Comparison of ENCODE assay signal across 8 cellular contexts in genomic region chr19:57746580-57747471, GRCh38.
DNase-seq lines count a peak whose midpoint lies in the region; ATAC-seq and FAIRE-seq lines count a peak whose summit lies in the region.

ZNF776 (plus strand) TSS chr19:57746815; CDS start chr19:57747059, 244 bp downstream.

- H3K4me1 ChIP-seq in BLaER1: peaks cover 23% of the 10 kb centered on the region

- H3K9ac ChIP-seq in BLaER1: peak within 1 kb of the TSS; percentile 96

- peak within 1 kb of the TSS; percentile 98 for H3K4me2 ChIP-seq in BLaER1

- peak; percentile 97 for FAIRE-seq in GM19239 (lab: Jason Lieb, UNC)

- H3K27ac ChIP-seq in BLaER1: peak within 1 kb of the TSS; percentile 89

- H3K9me3 ChIP-seq in BLaER1: peaks cover 15% of the 10 kb centered on the region; the same call in 1 of the 2 replicates

- peaks cover 16% of the 10 kb centered on the region; the same call in 1 of the 2 replicates for H4K20me1 ChIP-seq in BLaER1

- H3K36me3 ChIP-seq in BLaER1: peaks cover 38% of the 10 kb centered on the region

- H3K27me3 ChIP-seq in BLaER1: no peaks in the 10 kb centered on the region

- H3K4me3 ChIP-seq in BLaER1: peak within 1 kb of the TSS; percentile 97

- ATAC-seq in HG03442 (IDR thresholded peaks at IDR 0.05; ENCODE audit: unreplicated experiment): peak; percentile 93

- DNase-seq in GM19239 (ENCODE audit: insufficient read length, low spot score) (peak; percentile 78), NCI-H510A treated with DMSO at 0.1 percent for 48 hours (lab: John Stamatoyannopoulos, UW) (peak; percentile 81), dedifferentiated amniotic fluid mesenchymal stem cell (ENCODE audit: extremely low spot score) (peak; percentile 93), left kidney (ENCODE audit: low read depth, low spot score) (peak; percentile 97)
- DNase-seq in activated CD4-positive, alpha-beta T cell treated with anti-CD3 and anti-CD28 coated beads for 4 hours: peak; percentile 75 to 81
- DNase-seq in stimulated activated CD4-positive, alpha-beta T cell treated with anti-CD3 and anti-CD28 coated beads, Interleukin-1b, Interleukin-23, amount 100 ng/mL, for 48 hours: peak; percentile 84

Comparison
In these comparisons a context has a peak if more than half of its experiments do, and no peak if none do; other contexts are left out.
1. Peak in every context shown above with its lines: DNase-seq, ATAC-seq, H3K4me3 ChIP-seq and H3K27ac ChIP-seq.